12 cellular contexts compared by ENCODE assay signal in the genomic region with DNA sequence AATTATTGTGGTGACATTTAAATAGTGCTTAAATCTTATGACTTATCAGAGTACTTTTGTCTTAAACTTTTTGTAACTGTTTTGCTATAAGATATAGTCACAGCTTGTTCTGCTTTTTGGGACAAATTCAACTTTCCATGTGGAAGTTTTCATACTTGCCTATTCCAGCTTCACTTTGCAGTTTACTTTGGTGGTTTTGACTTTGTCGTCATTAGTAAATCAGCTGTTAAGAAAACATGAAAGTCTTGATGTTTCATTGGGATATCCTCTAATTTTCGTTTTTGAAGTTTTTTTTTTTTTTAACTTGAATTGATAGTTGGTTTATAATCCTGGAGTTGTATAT. TPM values are rescaled to one million over a fixed set of nuclear protein-coding genes. Genes with fewer than 3 reads are reported as not detected.
DNase-seq lines count a peak whose midpoint lies in the region; ATAC-seq and TF ChIP-seq lines count a peak whose summit lies in the region.
"Had no signal": no experiment of that assay in that cellular context is flagged by ENCODE, and none has a peak within 500 bp of the region (broad histone marks: within the 10 kb centered on the region; RNA-seq: fewer than 3 reads in every experiment).

No MANE protein-coding gene starts in this region.

- H3K4me1 ChIP-seq in PC-9 (replicated peaks; ENCODE audit: insufficient read depth): peaks cover 16% of the 10 kb centered on the region
- H3K4me1 ChIP-seq in skeletal muscle tissue (ENCODE audit: control insufficient read depth in 3 of 3, insufficient read depth in 3 of 3, low read length in 3 of 3): no peaks in the 10 kb centered on the region
- no peaks in the 10 kb centered on the region for H3K4me1 ChIP-seq in vagina

- ATAC-seq in activated CD4-positive, alpha-beta T cell treated with anti-CD3 and anti-CD28 coated beads for 36 hours: no peak

- H3K4me1 Mint-ChIP-seq in activated CD4-positive, alpha-beta T cell treated with anti-CD3 and anti-CD28 coated beads for 36 hours: peaks cover 34% of the 10 kb centered on the region

- peaks cover 68% of the 10 kb centered on the region for H3K36me3 Mint-ChIP-seq in activated CD4-positive, alpha-beta T cell treated with anti-CD3 and anti-CD28 coated beads for 36 hours (ENCODE audit: low read depth)

- TF ChIP-seq POLR2A in vagina (IDR thresholded peaks at IDR 0.05): no peak

- no peaks in the 10 kb centered on the region for H4K20me1 ChIP-seq in PC-9 (ENCODE audit: insufficient read depth)

- POLR2A ChIA-PET in activated CD4-positive, alpha-beta T cell treated with anti-CD3 and anti-CD28 coated beads for 36 hours (lab: Charles Lee): no interaction called here
- POLR2A ChIA-PET in PC-9 (lab: Charles Lee; ENCODE audit: unreplicated experiment): no interaction called here

- BruUV-seq in PC-9 (replicated peaks; lab: Mats Ljungman, UMichigan): no TSS peak

- no peaks in the 10 kb centered on the region for H3K79me2 ChIP-seq in PC-9 (ENCODE audit: low read depth)

- no peak overlapping the region for H3K4me3 ChIP-seq in PC-9
- no peak overlapping the region for H3K4me3 ChIP-seq in skeletal muscle tissue (ENCODE audit: low read length in 3 of 3)
- no peak overlapping the region for H3K4me3 ChIP-seq in vagina
- H3K4me3 ChIP-seq: Peyer's patch had no signal

- peak overlapping the region; percentile 60 for H3K27ac ChIP-seq in PC-9
- H3K27ac ChIP-seq in epithelial cell of prostate: peak overlapping the region; percentile 90
- peak overlapping the region; percentile 53 for H3K27ac ChIP-seq in skeletal muscle tissue (ENCODE audit: low read depth, low read length)
- no peak overlapping the region for H3K27ac ChIP-seq in vagina

- no peak overlapping the region for H3K9ac ChIP-seq in skeletal muscle tissue (ENCODE audit: low read depth in 1 of 3, low read length in 3 of 3)

- no peaks in the 10 kb centered on the region for H3K9me2 ChIP-seq in PC-9 (ENCODE audit: insufficient read depth)

- no peak for DNase-seq in activated CD4-positive, alpha-beta T cell treated with anti-CD3 and anti-CD28 coated beads for 36 hours
- no peak for DNase-seq in activated CD4-positive, alpha-beta T cell treated with anti-CD3 and anti-CD28 coated beads, Interleukin-2, amount 50 U/mL, for 1 hour
- DNase-seq in PC-9 (no peak), epithelial cell of prostate (ENCODE audit: low read depth, low spot score) (no peak), vagina (ENCODE audit: extremely low spot score in 2 of 2) (no peak), NCI-H524 treated with DMSO at 0.1 percent for 48 hours (lab: John Stamatoyannopoulos, UW) (no peak), retina (no peak)
- DNase-seq: 8988T, DND-41, NCI-H2171, Peyer's patch had no signal

- peaks cover 9% of the 10 kb centered on the region for H3K36me3 ChIP-seq in PC-9 (ENCODE audit: low read depth)
- peaks cover 0 to 15% (median 10%) of the 10 kb centered on the region in 3 donors for H3K36me3 ChIP-seq in skeletal muscle tissue (ENCODE audit: control insufficient read depth in 3 of 3, insufficient read depth in 3 of 3, low read length in 3 of 3)
- peaks cover 0 to 6% of the 10 kb centered on the region in 2 donors for H3K36me3 ChIP-seq in vagina

- no peak overlapping the region for H3K4me3 Mint-ChIP-seq in activated CD4-positive, alpha-beta T cell treated with anti-CD3 and anti-CD28 coated beads for 36 hours

- H2AFZ ChIP-seq in PC-9: no peak overlapping the region

- H3K9me3 ChIP-seq in PC-9 (ENCODE audit: insufficient read depth, low read depth): no peaks in the 10 kb centered on the region; the same call in 1 of the 2 replicates
- no peaks in the 10 kb centered on the region for H3K9me3 ChIP-seq in skeletal muscle tissue (ENCODE audit: control insufficient read depth in 3 of 3, low read length in 3 of 3)
- no peaks in the 10 kb centered on the region for H3K9me3 ChIP-seq in vagina
- H3K9me3 ChIP-seq: Peyer's patch had no signal

- CTCF ChIA-PET in activated CD4-positive, alpha-beta T cell treated with anti-CD3 and anti-CD28 coated beads for 36 hours (lab: Charles Lee): interaction anchor here (1.1 kb wide), 1 partner anchor 34 kb away, joined by 3 read pairs; no protein-coding TSS in a partner anchor
- CTCF ChIA-PET in PC-9 (lab: Charles Lee): no interaction called here

- H3K27me3 ChIP-seq in PC-9 (ENCODE audit: insufficient read depth, low read depth) (no peaks in the 10 kb centered on the region), skeletal muscle tissue (ENCODE audit: control insufficient read depth in 3 of 3, insufficient read depth in 3 of 3, low read length in 3 of 3) (no peaks in the 10 kb centered on the region), vagina (no peaks in the 10 kb centered on the region)
- H3K27me3 ChIP-seq: Peyer's patch had no signal

- H3K4me2 ChIP-seq in PC-9: no peak overlapping the region; the same call in 1 of the 2 replicates

- no peaks in the 10 kb centered on the region for H3F3A ChIP-seq in PC-9 (ENCODE audit: insufficient read depth, low read depth)

- peak overlapping the region; percentile 91 for H3K27ac Mint-ChIP-seq in activated CD4-positive, alpha-beta T cell treated with anti-CD3 and anti-CD28 coated beads for 36 hours

- H3K9me3 Mint-ChIP-seq in activated CD4-positive, alpha-beta T cell treated with anti-CD3 and anti-CD28 coated beads for 36 hours (ENCODE audit: low read depth): peaks cover 2% of the 10 kb centered on the region

- intact Hi-C loops in activated CD4-positive, alpha-beta T cell treated with anti-CD3 and anti-CD28 coated beads for 36 hours (cut with DNase I, micrococcal nuclease): loop anchor here (1.0 to 2.0 kb wide), 2 partner anchors 31 to 32 kb away; a partner anchor contains a TSS
- intact Hi-C loops in PC-9 (cut with micrococcal nuclease; ENCODE audit: unreplicated experiment): no loop called here
- intact Hi-C loops in vagina (cut with DNase I): no loop called here

- TF ChIP-seq CTCF in PC-9 (conservative IDR thresholded peaks at IDR 0.05) (no peak), vagina (IDR thresholded peaks at IDR 0.05) (no peak)

- no peaks in the 10 kb centered on the region for H3K27me3 Mint-ChIP-seq in activated CD4-positive, alpha-beta T cell treated with anti-CD3 and anti-CD28 coated beads for 36 hours

RNA-seq across cellular contexts. Expression of a gene that starts 31.3 kb away (rescaled TPM):
- total RNA-seq in activated CD4-positive, alpha-beta T cell treated with anti-CD3 and anti-CD28 coated beads for 36 hours: 10 to 100 TPM; 26.4 to 26.5 TPM
- total RNA-seq in PC-9 (2021) (20.7 and 22.7 TPM in 2 replicates), skeletal muscle tissue (71.5 TPM), vagina (31.2 TPM)

RNA-seq across cellular contexts. Expression of a gene that starts 32.0 kb away (rescaled TPM):
- 10 to 100 TPM; 54.5 to 56.7 TPM for total RNA-seq in activated CD4-positive, alpha-beta T cell treated with anti-CD3 and anti-CD28 coated beads for 36 hours
- 40.8 and 44.6 TPM in 2 replicates for total RNA-seq in PC-9 (2021)
- 51.1 TPM for total RNA-seq in skeletal muscle tissue
- total RNA-seq in vagina: 39.3 TPM

Comparison
In these comparisons a context has a peak if more than half of its experiments do, and no peak if none do; other contexts are left out.
1. intact Hi-C loops: an anchor here in activated CD4-positive, alpha-beta T cell treated with anti-CD3 and anti-CD28 coated beads for 36 hours (1.0 to 2.0 kb wide); none called in PC-9 and vagina.